Comparison of ENCODE assay signal across 25 cellular contexts in the genomic region with DNA sequence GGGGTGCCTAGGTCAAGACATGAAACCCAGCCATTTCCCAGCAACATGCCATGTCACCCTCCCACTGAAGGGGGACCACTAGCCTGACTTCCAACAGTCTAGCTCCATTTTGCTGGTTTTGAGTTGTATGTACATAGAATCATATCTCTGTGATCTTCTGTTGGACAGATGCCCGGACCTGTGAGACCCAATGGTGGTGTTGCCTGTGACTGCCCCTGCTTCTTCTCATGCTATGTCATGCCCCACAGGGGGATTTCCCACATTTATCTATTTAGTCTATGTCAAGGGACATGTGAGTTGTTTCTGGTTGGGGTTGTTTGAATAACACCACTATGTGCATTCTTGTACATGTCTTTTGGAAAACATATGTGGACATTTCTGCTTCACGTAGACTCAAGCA.
"Had no signal": no experiment of that assay in that cellular context is flagged by ENCODE, and none has a peak within 500 bp of the region (broad histone marks: within the 10 kb centered on the region; RNA-seq: fewer than 3 reads in every experiment).

No MANE protein-coding gene starts in this region.

- H3K27ac ChIP-seq: brain microvascular endothelial cell, cardiac muscle cell, VCaP had no signal

- ATAC-seq: PC-3, T-cell had no signal

- H3K27me3 ChIP-seq: brain microvascular endothelial cell, cardiac muscle cell had no signal

- H3K36me3 ChIP-seq: brain microvascular endothelial cell, cardiac muscle cell had no signal

- DNase-seq: activated CD4-positive, alpha-beta memory T cell treated with anti-CD3 and anti-CD28 coated beads for 36 hours; activated CD4-positive, alpha-beta T cell treated with anti-CD3 and anti-CD28 coated beads, Interleukin-2, amount 10 ng/mL, durations not matched to agents 7 days and 5 days; activated CD4-positive, CD25-positive, alpha-beta regulatory T cell; activated CD8-positive, alpha-beta memory T cell treated with anti-CD3 and anti-CD28 coated beads for 24 hours; activated gamma-delta T cell treated with Interleukin-2 at 50 U/mL for 16 hours; activated naive CD4-positive, alpha-beta T cell treated with anti-CD3 and anti-CD28 coated beads, Interleukin-2, amount 10 ng/mL, durations not matched to agents 7 days and 5 days; activated naive CD8-positive, alpha-beta T cell treated with anti-CD3 and anti-CD28 coated beads for 36 hours; activated T-cell treated with anti-CD3 and anti-CD28 coated beads, Interleukin-2, amount 50 U/mL, for 48 hours; brain microvascular endothelial cell; NCI-H1048; NCI-H1417; NCI-H1694; NCI-H2029; NCI-H2107; NCI-H2171 treated with DMSO at 0.1 percent for 48 hours; NCI-H226; NCI-H526 treated with DMSO at 0.1 percent for 48 hours; NCI-H82; PC-3; SHP77 treated with DMSO at 0.1 percent for 48 hours; T-cell; T-helper 2 cell; T1000 had no signal

- H3K4me3 ChIP-seq: cardiac muscle cell had no signal
